In genomic region chr4:151417164-151417571, GRCh38 we compare ENCODE assay signal across 1 cellular context.
TF ChIP-seq lines count a peak whose summit lies in the region.

No MANE protein-coding gene starts in this region.

TF ChIP-seq in K562, 482 proteins besides CTCF, POLR2A, EP300 and RAD21 (continued from another document):
- no peak for TF ChIP-seq UBTF (IDR thresholded peaks at IDR 0.05; ENCODE audit: borderline replicate concordance in 1 of 2, low read depth in 2 of 2, low read length in 2 of 2)
- no peak for TF ChIP-seq SUPT5H (IDR thresholded peaks at IDR 0.05)
- TF ChIP-seq SMARCC2 (IDR thresholded peaks at IDR 0.05; ENCODE audit: low read depth), result no peak
